9 cellular contexts compared by ENCODE assay signal in genomic region chr7:30596721-30597120, GRCh38. TPM values are rescaled to one million over a fixed set of nuclear protein-coding genes. Genes with fewer than 3 reads are reported as not detected.
A peak's percentile ranks its signal among the peaks of the same experiment; 100 is the strongest.
DNase-seq lines count a peak whose midpoint lies in the region; ATAC-seq and TF ChIP-seq lines count a peak whose summit lies in the region.
"Had no signal": no experiment of that assay in that cellular context is flagged by ENCODE, and none has a peak within 500 bp of the region (broad histone marks: within the 10 kb centered on the region; RNA-seq: fewer than 3 reads in every experiment).

No MANE protein-coding gene starts in this region.

- POLR2A ChIA-PET in CD8-positive, alpha-beta T cell (lab: Charles Lee), result no interaction called here

- H3K4me1 ChIP-seq in CD8-positive, alpha-beta T cell (ENCODE audit: insufficient read depth, low read length), result peaks cover 31% of the 10 kb centered on the region
- H3K4me1 ChIP-seq in breast epithelium (no peaks in the 10 kb centered on the region), muscle layer of duodenum (ENCODE audit: control insufficient read depth in 1 of 2, insufficient read depth in 2 of 2, low read length in 2 of 2) (peaks cover 0 to 27% of the 10 kb centered on the region in 2 donors)

- peaks cover 19% of the 10 kb centered on the region for H3K36me3 ChIP-seq in CD8-positive, alpha-beta T cell (ENCODE audit: insufficient read depth, low read length)
- H3K36me3 ChIP-seq in breast epithelium, result no peaks in the 10 kb centered on the region
- peaks cover 15 to 33% of the 10 kb centered on the region in 2 donors for H3K36me3 ChIP-seq in muscle layer of duodenum (ENCODE audit: control insufficient read depth in 1 of 2, insufficient read depth in 2 of 2, low read length in 2 of 2)

- no peak overlapping the region for H3K27ac ChIP-seq in CD8-positive, alpha-beta T cell (ENCODE audit: low read depth, low read length)
- H3K27ac ChIP-seq in breast epithelium, result no peak overlapping the region
- H3K27ac ChIP-seq in muscle layer of duodenum (ENCODE audit: low read length), result no peak overlapping the region
- H3K27ac ChIP-seq: neutrophil had no signal

- H3K4me1 Mint-ChIP-seq in CD8-positive, alpha-beta T cell (ENCODE audit: low read depth), result peaks cover 63% of the 10 kb centered on the region

- CTCF ChIA-PET in CD8-positive, alpha-beta T cell (lab: Charles Lee), result interaction anchor here (1.0 kb wide), 1 partner anchor 321 kb away, joined by 3 read pairs; no protein-coding TSS in a partner anchor

- TF ChIP-seq POLR2A in breast epithelium (IDR thresholded peaks at IDR 0.05), result no peak

- TF ChIP-seq CTCF in CD8-positive, alpha-beta T cell (IDR thresholded peaks at IDR 0.05), result no peak
- TF ChIP-seq CTCF in breast epithelium (IDR thresholded peaks at IDR 0.05), result no peak

- no peaks in the 10 kb centered on the region for H3K27me3 Mint-ChIP-seq in CD8-positive, alpha-beta T cell (ENCODE audit: low read depth)

- H3K4me3 ChIP-seq in CD8-positive, alpha-beta T cell (ENCODE audit: low read depth, low read length), result no peak overlapping the region
- peak overlapping the region; percentile 70 for H3K4me3 ChIP-seq in Jurkat, Clone E6-1 (ENCODE audit: low read length)
- H3K4me3 ChIP-seq in breast epithelium, result peak overlapping the region; percentile 85 to 99 (median 95)
- H3K4me3 ChIP-seq in muscle layer of duodenum (ENCODE audit: low read depth in 1 of 2, low read length in 2 of 2), result peak overlapping the region; percentile 88 to 90

- peak overlapping the region; percentile 99 for H3K4me3 Mint-ChIP-seq in CD8-positive, alpha-beta T cell

- ATAC-seq in CD8-positive, alpha-beta T cell, result no peak
- ATAC-seq in HG03442 (IDR thresholded peaks at IDR 0.05; ENCODE audit: unreplicated experiment), result no peak

- peak overlapping the region; percentile 32 for H3K27ac Mint-ChIP-seq in CD8-positive, alpha-beta T cell

- H3K9me3 ChIP-seq in CD8-positive, alpha-beta T cell (ENCODE audit: low read length), result no peaks in the 10 kb centered on the region
- H3K9me3 ChIP-seq in breast epithelium, result no peaks in the 10 kb centered on the region
- no peaks in the 10 kb centered on the region for H3K9me3 ChIP-seq in muscle layer of duodenum (ENCODE audit: control insufficient read depth in 1 of 2, low read length in 2 of 2)
- H3K9me3 ChIP-seq: neutrophil had no signal

- DNase-seq in CD8-positive, alpha-beta T cell, result no peak
- DNase-seq in Jurkat, Clone E6-1 (ENCODE audit: low read depth, low spot score), result no peak
- DNase-seq in breast epithelium (ENCODE audit: low spot score in 2 of 2) (no peak), COLO829 (ENCODE audit: low spot score) (no peak), DMS 273 (lab: John Stamatoyannopoulos, UW; ENCODE audit: unreplicated experiment) (no peak)
- no peak for DNase-seq in stimulated activated CD8-positive, alpha-beta memory T cell treated with anti-CD3 and anti-CD28 coated beads, Interleukin-4, amount 100 ng/mL, for 48 hours

- peaks cover 52% of the 10 kb centered on the region for H3K36me3 Mint-ChIP-seq in CD8-positive, alpha-beta T cell

- H3K9me3 Mint-ChIP-seq in CD8-positive, alpha-beta T cell, result no peaks in the 10 kb centered on the region

- intact Hi-C loops in CD8-positive, alpha-beta T cell (cut with DNase I, micrococcal nuclease), result loop anchor here (10.0 kb wide), 4 partner anchors 252 to 1898 kb away; partner anchors contain the start of genes AVL9 (in 1 of the 2), LSM5 (in 1 of the 2) and ZNRF2 (in 1 of the 2)
- intact Hi-C loops in breast epithelium (cut with DNase I; ENCODE audit: low total_unique reads), result no loop called here

- H3K27me3 ChIP-seq in CD8-positive, alpha-beta T cell (ENCODE audit: insufficient read depth, low read length), result no peaks in the 10 kb centered on the region
- H3K27me3 ChIP-seq in breast epithelium, result no peaks in the 10 kb centered on the region
- no peaks in the 10 kb centered on the region for H3K27me3 ChIP-seq in muscle layer of duodenum (ENCODE audit: low read depth, low read length)
- H3K27me3 ChIP-seq: neutrophil had no signal

RNA-seq across cellular contexts. Expression of gene GARS1, which starts 2.0 kb away (rescaled TPM):
- 100 to 1,000 TPM; 119 to 121 TPM for total RNA-seq in CD8-positive, alpha-beta T cell
- polyA plus RNA-seq in Jurkat, Clone E6-1 (2012; ENCODE audit: insufficient read depth, insufficient read length), result 329 TPM
- 10 to 100 TPM; 50.9 to 66.9 (median 56.8) TPM for total RNA-seq in breast epithelium
